8 cellular contexts compared by ENCODE assay signal in the genomic region with DNA sequence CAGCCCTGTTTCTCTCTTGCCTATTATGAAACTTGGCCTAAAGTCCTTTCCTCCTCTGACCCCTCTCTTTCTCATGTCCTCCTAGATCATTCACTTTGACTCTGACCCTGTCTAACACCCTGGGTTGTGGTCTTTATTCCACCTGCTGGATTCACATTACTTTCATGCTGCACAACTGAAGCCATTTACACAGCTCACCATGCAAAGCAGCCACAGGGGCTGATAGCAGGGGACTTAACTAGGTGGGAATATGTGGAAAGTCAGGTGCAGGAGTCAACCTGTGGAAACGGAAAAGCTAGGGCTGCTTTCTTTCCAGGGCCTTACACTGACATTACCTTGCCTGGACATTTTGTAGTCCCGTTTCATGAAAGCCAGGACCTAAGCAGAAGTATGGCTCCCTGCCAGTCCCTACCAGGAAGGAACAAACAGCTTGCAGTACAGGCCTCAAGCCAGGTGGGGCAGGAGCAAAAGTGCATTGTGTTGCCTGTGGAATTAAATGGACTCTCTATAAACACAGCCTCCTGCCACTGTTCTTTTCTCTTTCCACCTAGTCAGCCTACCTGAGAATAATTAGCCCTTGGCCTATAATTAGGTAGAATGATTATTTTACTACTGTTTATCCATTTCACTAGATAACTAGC. TPM values are rescaled to one million over a fixed set of nuclear protein-coding genes. Genes with fewer than 3 reads are reported as not detected.
DNase-seq lines count a peak whose midpoint lies in the region; ATAC-seq, FAIRE-seq and TF ChIP-seq lines count a peak whose summit lies in the region.

No MANE protein-coding gene starts in this region.

- no peak overlapping the region for H3K4me3 ChIP-seq in fibroblast of mammary gland (ENCODE audit: control insufficient read depth, low read depth, low read length)
- no peak overlapping the region for H3K4me3 ChIP-seq in pancreas

- H3K4me1 ChIP-seq in pancreas = peaks cover 6 to 25% (median 8%) of the 10 kb centered on the region in 3 donors

- whole genome bisulfite sequencing in pancreas, 2 donors = 5% methylated on average over 2 of the region's 2 CpGs

- peak; percentile 93 for ATAC-seq in SK-N-SH treated with all-trans-retinoic acid at 6 μM for 48 hours
- ATAC-seq in pancreas = peak; percentile 93 to 96 (median 96)
- no peak for ATAC-seq in HG03469 (IDR thresholded peaks at IDR 0.05; ENCODE audit: unreplicated experiment)
- no peak for ATAC-seq in GM19351 (IDR thresholded peaks at IDR 0.05; ENCODE audit: unreplicated experiment)

- no peak for FAIRE-seq in pancreas (lab: Jason Lieb, UNC)

- no peaks in the 10 kb centered on the region for H3K9me3 ChIP-seq in pancreas

- TF ChIP-seq CTCF in fibroblast of mammary gland (conservative IDR thresholded peaks at IDR 0.05; ENCODE audit: control insufficient read depth, insufficient read depth, low read depth, low read length) (peak; percentile 21), pancreas (IDR thresholded peaks at IDR 0.05) (peak; percentile 39 to 59 (median 42))

- H3K27me3 ChIP-seq in pancreas = no peaks in the 10 kb centered on the region

- DNase-seq in NCI-H82 (lab: John Stamatoyannopoulos, UW) (peak; percentile 60), NCI-H82 treated with DMSO at 0.1 percent for 48 hours (lab: John Stamatoyannopoulos, UW; ENCODE audit: unreplicated experiment) (no peak), LoVo (ENCODE audit: low spot score) (peak; percentile 85), fibroblast of mammary gland (ENCODE audit: low read depth) (peak; percentile 48), pancreas (peak; percentile 67 to 87 (median 84))

- intact Hi-C loops in pancreas (cut with DNase I) = no loop called here

- no peaks in the 10 kb centered on the region for H3K36me3 ChIP-seq in pancreas

- H3K27ac ChIP-seq in pancreas = peak overlapping the region in 2 of 4 donors; percentile 67 to 71

TF ChIP-seq in SK-N-SH treated with all-trans-retinoic acid at 6 μM for 48 hours, 23 proteins besides CTCF, POLR2A, EP300 and RAD21:
- no peak for TF ChIP-seq BACH2 (CRISPR knock-in tag; IDR thresholded peaks at IDR 0.05; ENCODE audit: borderline replicate concordance)

RNA-seq across cellular contexts. Expression of a gene that starts 11.8 kb away (rescaled TPM):
- 10 to 100 TPM in 2 of 6 donors, 1 to 10 TPM in 4; 4.7 to 10.9 (median 8.2) TPM for total RNA-seq in pancreas
- polyA plus RNA-seq in pancreas = 10 to 100 TPM; 35.7 to 56.8 TPM

RNA-seq across cellular contexts. Expression of a gene that starts 50.5 kb away (rescaled TPM):
- total RNA-seq in pancreas = 10 to 100 TPM; 57.3 to 77.1 (median 59.8) TPM
- polyA plus RNA-seq in pancreas = 100 to 1,000 TPM in 1 of 2 donors, 10 to 100 TPM in 1; 72.1 to 109 TPM

Comparison
In these comparisons a context has a peak if more than half of its experiments do, and no peak if none do; other contexts are left out.
1. ATAC-seq: peak in SK-N-SH treated with all-trans-retinoic acid at 6 μM for 48 hours (single experiment) and pancreas (4 of 4); none in HG03469 (single experiment) and GM19351 (single experiment).